Comparison of ENCODE assay signal across 1 cellular context in genomic region chr19:2041436-2041685, GRCh38.
TF ChIP-seq lines count a peak whose summit lies in the region.

No MANE protein-coding gene starts in this region.

TF ChIP-seq in HEK293, 187 proteins besides CTCF, POLR2A, EP300 and RAD21 (continued from another document):
- TF ChIP-seq ZNF830 (tag by site-specific recombination; IDR thresholded peaks at IDR 0.05; ENCODE audit: low read depth) (no peak), MYNN (tag by site-specific recombination; IDR thresholded peaks at IDR 0.05; ENCODE audit: borderline replicate concordance) (no peak), HOXC10 (CRISPR knock-in tag; IDR thresholded peaks at IDR 0.05) (no peak)
